ENCODE assay signal across 20 cellular contexts in genomic region chr2:232386490-232386739, GRCh38. TPM values are rescaled to one million over a fixed set of nuclear protein-coding genes. Genes with fewer than 3 reads are reported as not detected.
A peak's percentile ranks its signal among the peaks of the same experiment; 100 is the strongest.
DNase-seq lines count a peak whose midpoint lies in the region; FAIRE-seq and TF ChIP-seq lines count a peak whose summit lies in the region.
"Had no signal": no experiment of that assay in that cellular context is flagged by ENCODE, and none has a peak within 500 bp of the region (broad histone marks: within the 10 kb centered on the region; RNA-seq: fewer than 3 reads in every experiment).

No MANE protein-coding gene starts in this region.

- peak overlapping the region; percentile 22 for H2AFZ ChIP-seq in neuronal stem cell (ENCODE audit: low read length)

- H3K9me3 ChIP-seq in Caco-2 (no peaks in the 10 kb centered on the region), WERI-Rb-1 (ENCODE audit: severe bottlenecking) (peaks cover 3% of the 10 kb centered on the region), iPS DF 6.9 (ENCODE audit: control insufficient read depth, insufficient read depth, low read length) (no peaks in the 10 kb centered on the region), neuronal stem cell (replicated peaks in 1 of 2; ENCODE audit: control insufficient read depth in 2 of 2, insufficient read depth in 1 of 2, low read depth in 1 of 2, low read length in 2 of 2) (peaks cover 0 to 4% of the 10 kb centered on the region in 2 donors)

- no peaks in the 10 kb centered on the region for H3K27me3 ChIP-seq in Caco-2 (replicated peaks; ENCODE audit: control insufficient read depth, insufficient read depth, low read length)
- H3K27me3 ChIP-seq in WERI-Rb-1 (ENCODE audit: insufficient read depth, low read depth, severe bottlenecking), result peaks cover 23% of the 10 kb centered on the region
- H3K27me3 ChIP-seq in iPS DF 6.9 (ENCODE audit: control insufficient read depth, insufficient read depth, low read length), result peaks cover 31% of the 10 kb centered on the region
- peaks cover 33 to 71% (median 69%) of the 10 kb centered on the region in 3 experiments for H3K27me3 ChIP-seq in neuronal stem cell (ENCODE audit: control insufficient read depth in 3 of 3, insufficient read depth in 3 of 3, low read depth in 1 of 3, low read length in 3 of 3)

- H2BK12ac ChIP-seq in neuronal stem cell (ENCODE audit: low read length), result peak overlapping the region; percentile 46

- DNase-seq in Caco-2, result peak; percentile 7 to 49
- DNase-seq in WERI-Rb-1, result no peak
- DNase-seq in iPS DF 6.9 (ENCODE audit: low read depth, low spot score), result no peak
- DNase-seq in neuronal stem cell (ENCODE audit: low spot score), result no peak
- DNase-seq in H54 (ENCODE audit: insufficient read length, low spot score), result no peak
- no peak for DNase-seq in RKO (ENCODE audit: low spot score)
- no peak for DNase-seq in central memory CD4-positive, alpha-beta T cell
- DNase-seq in NAMALWA (ENCODE audit: low spot score), result no peak
- DNase-seq: activated CD4-positive, alpha-beta T cell treated with anti-CD3 and anti-CD28 coated beads, Interleukin-2, amount 10 ng/mL, durations not matched to agents 7 days and 5 days; COR-L47; effector memory CD8-positive, alpha-beta T cell; NCI-H1694 treated with DMSO at 0.1 percent for 48 hours had no signal

- H3K9ac ChIP-seq in neuronal stem cell (ENCODE audit: low read depth, low read length, poor library complexity), result peak overlapping the region; percentile 21

- no peak overlapping the region for H2BK120ac ChIP-seq in neuronal stem cell (ENCODE audit: low read depth, low read length)

- intact Hi-C loops in Caco-2 (cut with micrococcal nuclease; ENCODE audit: unreplicated experiment), result loop anchor here (5.0 kb wide), 1 partner anchor 36 kb away; no protein-coding TSS in a partner anchor

- no peaks in the 10 kb centered on the region for H3K27me3 Mint-ChIP-seq in Caco-2 (ENCODE audit: insufficient read depth, unreplicated experiment)

- peak overlapping the region; percentile 52 for H3K4me2 ChIP-seq in neuronal stem cell (ENCODE audit: insufficient read depth, low read length, poor library complexity, severe bottlenecking)

- H4K8ac ChIP-seq in neuronal stem cell (ENCODE audit: low read depth, low read length), result no peak overlapping the region

- H2AK5ac ChIP-seq in neuronal stem cell (ENCODE audit: low read depth, low read length), result no peak overlapping the region

- H3K23ac ChIP-seq in neuronal stem cell (ENCODE audit: low read depth, low read length, poor library complexity), result no peak overlapping the region

- H3K14ac ChIP-seq in neuronal stem cell (ENCODE audit: low read length), result no peak overlapping the region

- peak overlapping the region; percentile 15; the same call in 1 of the 2 replicates for H3K4me3 ChIP-seq in Caco-2 (ENCODE audit: low read depth, low read length)
- H3K4me3 ChIP-seq in WERI-Rb-1 (ENCODE audit: low read depth, low read length), result peak overlapping the region; percentile 49
- H3K4me3 ChIP-seq in iPS DF 6.9 (ENCODE audit: low read length), result peak overlapping the region; percentile 48; the same call in 1 of the 2 replicates
- no peak overlapping the region for H3K4me3 ChIP-seq in neuronal stem cell (ENCODE audit: low read length in 2 of 2)
- H3K4me3 ChIP-seq: GM12878 had no signal

- H2BK15ac ChIP-seq in neuronal stem cell (ENCODE audit: low read length), result no peak overlapping the region

- no peak overlapping the region for H3K4ac ChIP-seq in neuronal stem cell (ENCODE audit: low read length)

- TF ChIP-seq CTCF in Caco-2 (IDR thresholded peaks at IDR 0.05; ENCODE audit: insufficient read depth in 1 of 2, low read depth in 1 of 2, low read length in 1 of 2, severe bottlenecking in 1 of 2, unreplicated experiment in 1 of 2), result no peak
- no peak for TF ChIP-seq CTCF in WERI-Rb-1 (IDR thresholded peaks at IDR 0.05; ENCODE audit: low read depth, low read length)

- H3K4me1 Mint-ChIP-seq in Caco-2 (ENCODE audit: low read depth, unreplicated experiment), result peaks cover 20% of the 10 kb centered on the region
- H3K4me1 Mint-ChIP-seq: activated CD4-positive, alpha-beta T cell treated with anti-CD3 and anti-CD28 coated beads, Interleukin-2, amount 10 ng/mL, durations not matched to agents 7 days and 5 days; activated naive CD4-positive, alpha-beta T cell treated with anti-CD3 and anti-CD28 coated beads, Interleukin-2, amount 50 U/mL, for 24 hours had no signal

- H3K18ac ChIP-seq in neuronal stem cell (ENCODE audit: low read length), result peak overlapping the region; percentile 31

- H3K36me3 Mint-ChIP-seq in Caco-2 (ENCODE audit: insufficient read depth, unreplicated experiment), result peaks cover 11% of the 10 kb centered on the region
- H3K36me3 Mint-ChIP-seq: activated naive CD4-positive, alpha-beta T cell treated with anti-CD3 and anti-CD28 coated beads, Interleukin-2, amount 50 U/mL, for 24 hours had no signal

- no peak overlapping the region for H2BK5ac ChIP-seq in neuronal stem cell (ENCODE audit: low read length)

- peak overlapping the region; percentile 72 for H3K4me3 Mint-ChIP-seq in Caco-2 (ENCODE audit: unreplicated experiment)
- H3K4me3 Mint-ChIP-seq: activated CD4-positive, alpha-beta T cell treated with anti-CD3 and anti-CD28 coated beads, Interleukin-2, amount 10 ng/mL, durations not matched to agents 7 days and 5 days; activated naive CD4-positive, alpha-beta T cell treated with anti-CD3 and anti-CD28 coated beads, Interleukin-2, amount 50 U/mL, for 24 hours had no signal

- TF ChIP-seq POLR2A in H54 (IDR thresholded peaks at IDR 0.05; ENCODE audit: low read depth, low read length), result no peak

- peak overlapping the region; percentile 89 for H3K27ac Mint-ChIP-seq in Caco-2 (ENCODE audit: unreplicated experiment)
- H3K27ac Mint-ChIP-seq: activated CD4-positive, alpha-beta T cell treated with anti-CD3 and anti-CD28 coated beads, Interleukin-2, amount 10 ng/mL, durations not matched to agents 7 days and 5 days; activated naive CD4-positive, alpha-beta T cell treated with anti-CD3 and anti-CD28 coated beads, Interleukin-2, amount 50 U/mL, for 24 hours; effector memory CD8-positive, alpha-beta T cell had no signal

- no peak overlapping the region for H3K27ac ChIP-seq in WERI-Rb-1
- no peak overlapping the region for H3K27ac ChIP-seq in iPS DF 6.9 (ENCODE audit: low read length)
- no peak overlapping the region for H3K27ac ChIP-seq in neuronal stem cell (replicated peaks; ENCODE audit: low read length)

- H4K91ac ChIP-seq in neuronal stem cell (ENCODE audit: low read depth, low read length, poor library complexity), result no peak overlapping the region

- no CpG with 5 or more reads among the region's 23 CpGs for WGBS in iPS DF 6.9 (ENCODE audit: insufficient coverage, insufficient read length)
- WGBS in neuronal stem cell (ENCODE audit: extremely low coverage in 2 of 2, insufficient read length in 2 of 2, insufficient replicate concordance in 1 of 2), 2 donors, result no CpG with 5 or more reads among the region's 23 CpGs

- no peaks in the 10 kb centered on the region for H3K9me3 Mint-ChIP-seq in Caco-2 (ENCODE audit: unreplicated experiment)
- H3K9me3 Mint-ChIP-seq: activated CD4-positive, alpha-beta T cell treated with anti-CD3 and anti-CD28 coated beads, Interleukin-2, amount 10 ng/mL, durations not matched to agents 7 days and 5 days; activated naive CD4-positive, alpha-beta T cell treated with anti-CD3 and anti-CD28 coated beads, Interleukin-2, amount 50 U/mL, for 24 hours; effector memory CD8-positive, alpha-beta T cell had no signal

- BruUV-seq in Caco-2 (replicated peaks; lab: Mats Ljungman, UMichigan), result no TSS peak

- H3K4me1 ChIP-seq in Caco-2 (peaks cover 16% of the 10 kb centered on the region), iPS DF 6.9 (ENCODE audit: control insufficient read depth, insufficient read depth, low read length) (peaks cover 6% of the 10 kb centered on the region), neuronal stem cell (ENCODE audit: control insufficient read depth in 2 of 2, insufficient read depth in 1 of 2, low read depth in 1 of 2, low read length in 2 of 2) (peaks cover 0 to 8% of the 10 kb centered on the region in 2 donors)

- no peak for FAIRE-seq in H54 (lab: Jason Lieb, UNC)
- FAIRE-seq: bronchial epithelial cell, GM12878 had no signal

- H3K36me3 ChIP-seq in Caco-2 (ENCODE audit: control insufficient read depth, insufficient read depth, low read length) (no peaks in the 10 kb centered on the region), WERI-Rb-1 (no peaks in the 10 kb centered on the region), iPS DF 6.9 (ENCODE audit: control insufficient read depth, insufficient read depth, low read length) (no peaks in the 10 kb centered on the region), neuronal stem cell (replicated peaks in 1 of 2; ENCODE audit: control insufficient read depth in 2 of 2, insufficient read depth in 2 of 2, low read length in 2 of 2) (no peaks in the 10 kb centered on the region)

- POLR2A ChIA-PET in Caco-2 (lab: Charles Lee), result interaction anchor here (0.5 kb wide), 1 partner anchor 49 kb away, joined by 3 read pairs; no protein-coding TSS in a partner anchor

- no peaks in the 10 kb centered on the region for H3K79me1 ChIP-seq in neuronal stem cell (ENCODE audit: low read depth, low read length)

- CTCF ChIA-PET in Caco-2 (lab: Charles Lee), result interaction anchor here (0.6 to 1.2 kb wide), 2 partner anchors 46 to 53 kb away, joined by 3 to 7 read pairs; no protein-coding TSS in a partner anchor

RNA-seq across cellular contexts. Expression of gene ALPP, which starts 7.9 kb away (rescaled TPM):
- 4.9 and 5.8 TPM in 2 replicates for total RNA-seq in Caco-2 (2022)
- polyA plus RNA-seq in neuronal stem cell (2013, experiment 1 of 2), result not detected
- polyA plus RNA-seq in neuronal stem cell (2013, experiment 2 of 2), result not detected
- total RNA-seq: activated CD4-positive, alpha-beta T cell treated with anti-CD3 and anti-CD28 coated beads, Interleukin-2, amount 10 ng/mL, durations not matched to agents 7 days and 5 days; bronchial epithelial cell; GM12878; LHCN-M2; lung microvascular endothelial cell; SK-MEL-5; urinary bladder had no signal
- polyA plus RNA-seq: AG04450, urinary bladder had no signal

RNA-seq across cellular contexts. Expression of gene ALPG, which starts 20.2 kb away (rescaled TPM):
- 1.9 and 2.5 TPM in 2 replicates for total RNA-seq in Caco-2 (2022)
- not detected for polyA plus RNA-seq in neuronal stem cell (2013, experiment 1 of 2)
- not detected for polyA plus RNA-seq in neuronal stem cell (2013, experiment 2 of 2)
- total RNA-seq: activated CD4-positive, alpha-beta T cell treated with anti-CD3 and anti-CD28 coated beads, Interleukin-2, amount 10 ng/mL, durations not matched to agents 7 days and 5 days; bronchial epithelial cell; GM12878; LHCN-M2; lung microvascular endothelial cell; SK-MEL-5; urinary bladder had no signal
- polyA plus RNA-seq: AG04450, GM12878, urinary bladder had no signal

Comparison
In these comparisons a context has a peak if more than half of its experiments do, and no peak if none do; other contexts are left out.
1. DNase-seq: peak in Caco-2 (2 of 2); none in WERI-Rb-1 (single experiment), iPS DF 6.9 (single experiment), neuronal stem cell (single experiment), H54 (single experiment), RKO (single experiment), central memory CD4-positive, alpha-beta T cell (single experiment) and NAMALWA (single experiment).
2. H3K4me3 ChIP-seq: peak in Caco-2 (single experiment), WERI-Rb-1 (single experiment) and iPS DF 6.9 (single experiment); none in neuronal stem cell (0 of 2).